In genomic region chr11:32307449-32307848, GRCh38 we compare ENCODE assay signal across 16 cellular contexts.
"Had no signal": no experiment of that assay in that cellular context is flagged by ENCODE, and none has a peak within 500 bp of the region (broad histone marks: within the 10 kb centered on the region; RNA-seq: fewer than 3 reads in every experiment).

No MANE protein-coding gene starts in this region.

- H3K36me3 Mint-ChIP-seq: activated CD4-positive, alpha-beta memory T cell treated with anti-CD3 and anti-CD28 coated beads for 36 hours; activated naive CD8-positive, alpha-beta T cell; immature natural killer cell; naive thymus-derived CD8-positive, alpha-beta T cell; stimulated activated memory B cell treated with anti-CD40 and anti-IgM and Interleukin-4, amounts not matched to agents 10 μg/mL and 1 μg/mL and 100 μg/mL, for 72 hours had no signal

- DNase-seq: activated B cell treated with CpG ODN at 0.5 μM for 24 hours; activated CD4-positive, alpha-beta memory T cell treated with anti-CD3 and anti-CD28 coated beads for 36 hours; activated CD4-positive, alpha-beta T cell treated with anti-CD3 and anti-CD28 coated beads for 4 hours; activated T-cell treated with anti-CD3 and anti-CD28 coated beads for 4 hours; effector CD8-positive, alpha-beta T cell; immature natural killer cell; left ventricle myocardium superior; mesenchymal stem cell; naive thymus-derived CD8-positive, alpha-beta T cell; sigmoid colon; stimulated activated CD4-positive, alpha-beta T cell treated with anti-CD3 and anti-CD28 coated beads, Interleukin-4, amount 100 ng/mL, for 4 hours; upper lobe of right lung had no signal

- H3K36me3 ChIP-seq: sigmoid colon, thoracic aorta, upper lobe of right lung had no signal

- H3K4me3 ChIP-seq: sigmoid colon, thoracic aorta, upper lobe of right lung had no signal

- H3K4me3 Mint-ChIP-seq: activated B cell treated with CpG ODN at 0.5 μM for 24 hours; activated CD4-positive, alpha-beta memory T cell treated with anti-CD3 and anti-CD28 coated beads for 36 hours; activated naive CD8-positive, alpha-beta T cell; activated T-helper 1 cell treated with anti-CD3 and anti-CD28 coated beads, Interleukin-12 subunit alpha, Interleukin-12 subunit beta, Interleukin-2, Interleukin-4 antibody, amounts not matched to agents 30 ng/mL and 10 ng/mL and 1 ng/mL, durations not matched to agents 14 hours and 24 hours and 36 hours; immature natural killer cell; naive thymus-derived CD8-positive, alpha-beta T cell; stimulated activated memory B cell treated with anti-CD40 and anti-IgM and Interleukin-4, amounts not matched to agents 10 μg/mL and 1 μg/mL and 100 μg/mL, for 72 hours had no signal

- H3K27ac Mint-ChIP-seq: activated B cell treated with CpG ODN at 0.5 μM for 24 hours; activated CD4-positive, alpha-beta memory T cell treated with anti-CD3 and anti-CD28 coated beads for 36 hours; activated naive CD8-positive, alpha-beta T cell; activated T-helper 1 cell treated with anti-CD3 and anti-CD28 coated beads, Interleukin-12 subunit alpha, Interleukin-12 subunit beta, Interleukin-2, Interleukin-4 antibody, amounts not matched to agents 30 ng/mL and 10 ng/mL and 1 ng/mL, durations not matched to agents 14 hours and 24 hours and 36 hours; immature natural killer cell; naive thymus-derived CD8-positive, alpha-beta T cell; stimulated activated memory B cell treated with anti-CD40 and anti-IgM and Interleukin-4, amounts not matched to agents 10 μg/mL and 1 μg/mL and 100 μg/mL, for 72 hours had no signal

- H3K9me3 ChIP-seq: sigmoid colon, thoracic aorta, upper lobe of right lung had no signal

- H3K4me1 Mint-ChIP-seq: activated B cell treated with CpG ODN at 0.5 μM for 24 hours, immature natural killer cell had no signal

- H3K27ac ChIP-seq: sigmoid colon, thoracic aorta, upper lobe of right lung had no signal

- H3K27me3 ChIP-seq: sigmoid colon, upper lobe of right lung had no signal

- H3K9me3 Mint-ChIP-seq: activated B cell treated with CpG ODN at 0.5 μM for 24 hours; activated CD4-positive, alpha-beta memory T cell treated with anti-CD3 and anti-CD28 coated beads for 36 hours; activated T-helper 1 cell treated with anti-CD3 and anti-CD28 coated beads, Interleukin-12 subunit alpha, Interleukin-12 subunit beta, Interleukin-2, Interleukin-4 antibody, amounts not matched to agents 30 ng/mL and 10 ng/mL and 1 ng/mL, durations not matched to agents 14 hours and 24 hours and 36 hours; immature natural killer cell; naive thymus-derived CD8-positive, alpha-beta T cell; stimulated activated memory B cell treated with anti-CD40 and anti-IgM and Interleukin-4, amounts not matched to agents 10 μg/mL and 1 μg/mL and 100 μg/mL, for 72 hours had no signal

- H3K4me1 ChIP-seq: sigmoid colon, upper lobe of right lung had no signal
